In genomic region chrX:108090474-108091265, GRCh38 we compare ENCODE assay signal across 8 cellular contexts. TPM values are rescaled to one million over a fixed set of nuclear protein-coding genes. Genes with fewer than 3 reads are reported as not detected.
A peak's percentile ranks its signal among the peaks of the same experiment; 100 is the strongest.
DNase-seq lines count a peak whose midpoint lies in the region; ATAC-seq and TF ChIP-seq lines count a peak whose summit lies in the region.

No MANE protein-coding gene starts in this region.

- H3K27me3 ChIP-seq in heart right ventricle (peaks cover 0 to 13% (median 0%) of the 10 kb centered on the region in 7 donors), MG63 (no peaks in the 10 kb centered on the region), prostate gland (replicated peaks; ENCODE audit: insufficient read depth) (no peaks in the 10 kb centered on the region)

- no peak for DNase-seq in heart right ventricle
- DNase-seq in cardiac septum (ENCODE audit: low spot score) = no peak
- DNase-seq in MG63 = no peak
- peak; percentile 33 for DNase-seq in epithelial cell of esophagus (ENCODE audit: low read depth)
- no peak for DNase-seq in prostate gland (ENCODE audit: low spot score)
- no peak for DNase-seq in stimulated activated CD4-positive, alpha-beta T cell treated with anti-CD3 and anti-CD28 coated beads, Interleukin-4, amount 100 ng/mL, for 4 hours
- no peak for DNase-seq in effector CD8-positive, alpha-beta T cell (lab: John Stamatoyannopoulos, UW)
- no peak for DNase-seq in KG1 (lab: John Stamatoyannopoulos, UW)

- whole genome bisulfite sequencing in heart right ventricle, 2 donors = 1% methylated on average over 20 of the region's 20 CpGs
- WGBS in prostate gland = 2% methylated on average over 15 of the region's 20 CpGs

- H3K9me3 ChIP-seq in heart right ventricle = no peaks in the 10 kb centered on the region
- H3K9me3 ChIP-seq in MG63 = no peaks in the 10 kb centered on the region
- no peaks in the 10 kb centered on the region for H3K9me3 ChIP-seq in prostate gland

- H3K36me3 ChIP-seq in heart right ventricle (peaks cover 0 to 32% (median 14%) of the 10 kb centered on the region in 9 donors), MG63 (peaks cover 11% of the 10 kb centered on the region), prostate gland (no peaks in the 10 kb centered on the region)

- intact Hi-C loops in heart right ventricle (cut with DNase I) (loop anchor here in 3 of 10 donors (5.0 kb wide), 1 partner anchor 42 kb away; no protein-coding TSS in a partner anchor), cardiac septum (cut with DNase I) (loop anchor here (5.0 kb wide), 1 partner anchor 42 kb away; no protein-coding TSS in a partner anchor), prostate gland (cut with DNase I) (no loop called here)

- peak overlapping the region; percentile 35 to 83 (median 69) for H3K4me3 ChIP-seq in heart right ventricle
- peak overlapping the region; percentile 73 for H3K4me3 ChIP-seq in MG63
- H3K4me3 ChIP-seq in epithelial cell of esophagus (ENCODE audit: low read length) = peak overlapping the region; percentile 70
- H3K4me3 ChIP-seq in prostate gland = peak overlapping the region; percentile 51 to 52

- ATAC-seq in heart right ventricle = no peak

- TF ChIP-seq POLR2A in prostate gland (IDR thresholded peaks at IDR 0.05) = no peak

- H3K27ac ChIP-seq in heart right ventricle = peak overlapping the region; percentile 50 to 90 (median 86)
- peak overlapping the region; percentile 79 to 86 for H3K27ac ChIP-seq in prostate gland

- H3K4me1 ChIP-seq in heart right ventricle (peaks cover 0 to 32% (median 7%) of the 10 kb centered on the region in 9 donors), prostate gland (replicated peaks) (no peaks in the 10 kb centered on the region)

- no peak for TF ChIP-seq CTCF in heart right ventricle (IDR thresholded peaks at IDR 0.05)
- TF ChIP-seq CTCF in epithelial cell of esophagus (IDR thresholded peaks at IDR 0.05; ENCODE audit: insufficient read depth, low read depth, low read length, missing control alignments) = no peak
- TF ChIP-seq CTCF in prostate gland (IDR thresholded peaks at IDR 0.05) = no peak

RNA-seq across cellular contexts. Expression of gene PSMD10, which starts 0.7 kb away (rescaled TPM):
- total RNA-seq in heart right ventricle (10 to 100 TPM; 16.5 to 27.0 (median 21.2) TPM), cardiac septum (22.1 TPM), prostate gland (10 to 100 TPM; 41.2 to 55.7 TPM)
- 10 to 100 TPM; 13.9 to 28.0 TPM for polyA plus RNA-seq in heart right ventricle
- 124 and 133 TPM in 2 replicates for total RNA-seq in MG63 (2014; rRNA removed; shearing (Covaris generic); ENCODE audit: low replicate concordance)

RNA-seq across cellular contexts. Expression of gene ATG4A, which starts 0.9 kb away (rescaled TPM):
- 10 to 100 TPM; 13.1 to 20.5 (median 17.3) TPM for total RNA-seq in heart right ventricle
- polyA plus RNA-seq in heart right ventricle = 10 to 100 TPM; 13.4 to 14.2 TPM
- 19.2 TPM for total RNA-seq in cardiac septum
- 6.0 and 8.9 TPM in 2 replicates for total RNA-seq in MG63 (2014; rRNA removed; shearing (Covaris generic); ENCODE audit: low replicate concordance)
- 10 to 100 TPM in 1 of 2 donors, 1 to 10 TPM in 1; 7.0 to 11.8 TPM for total RNA-seq in prostate gland

RNA-seq across cellular contexts. Expression of gene VSIG1, which starts 45.8 kb away (rescaled TPM):
- total RNA-seq in heart right ventricle (under 1 TPM in 3 of 10 donors, not detected in 7; 0.09 to 0.46 (median 0.16) TPM), cardiac septum (not detected), prostate gland (100 to 1,000 TPM in 1 of 2 donors, under 1 TPM in 1; 0.41 to 250 TPM)
- polyA plus RNA-seq in heart right ventricle = under 1 TPM in 1 of 2 donors, not detected in 1; 0.03 TPM
- total RNA-seq in MG63 (2014; rRNA removed; shearing (Covaris generic); ENCODE audit: low replicate concordance) = not detected in 2 replicates
